Comparison of ENCODE assay signal across 8 cellular contexts in the genomic region with DNA sequence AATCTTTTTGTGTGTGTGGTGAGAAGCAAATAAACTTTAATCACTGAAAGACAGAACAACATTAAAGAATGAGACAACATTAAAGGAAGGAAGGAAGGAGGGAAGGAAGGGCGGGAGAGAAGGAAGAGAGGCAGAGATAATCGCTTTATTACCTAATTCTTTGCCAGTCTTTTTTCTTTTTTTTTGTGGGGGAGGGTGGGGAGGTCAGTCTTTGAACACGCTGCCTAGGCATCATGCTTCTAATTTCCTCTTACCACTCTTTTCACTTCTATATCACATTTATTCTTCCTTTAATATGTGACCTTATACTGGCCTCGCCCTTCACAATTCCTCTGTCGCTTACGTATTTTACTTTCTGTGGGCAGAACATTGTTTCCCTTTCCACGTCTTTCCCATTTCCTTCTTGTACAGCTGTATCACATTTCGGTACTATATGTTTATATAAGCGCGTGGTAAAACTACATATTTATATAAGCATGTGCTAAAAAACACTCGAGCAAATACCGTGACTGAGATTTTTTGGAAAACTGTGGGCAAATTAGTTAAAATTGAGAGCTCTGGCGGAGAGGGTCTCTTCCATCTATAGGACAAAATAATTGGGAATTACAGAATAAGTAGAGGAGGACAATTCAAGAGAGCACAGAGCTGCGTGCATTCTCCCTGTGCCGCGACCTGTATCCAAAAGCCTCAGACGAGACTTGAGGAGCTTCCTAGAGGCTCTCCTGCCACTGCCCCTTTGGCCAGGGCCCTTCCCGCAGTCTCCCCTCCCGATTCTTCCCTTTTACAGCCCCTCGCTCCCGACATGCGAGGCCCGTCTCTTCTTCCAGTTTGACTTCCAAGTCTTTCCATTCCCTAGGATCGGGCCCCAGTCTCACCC. TPM values are rescaled to one million over a fixed set of nuclear protein-coding genes. Genes with fewer than 3 reads are reported as not detected.
DNase-seq lines count a peak whose midpoint lies in the region; ATAC-seq and TF ChIP-seq lines count a peak whose summit lies in the region.

No MANE protein-coding gene starts in this region.

- TF ChIP-seq CTCF in parathyroid adenoma (IDR thresholded peaks at IDR 0.05), result no peak

- no peaks in the 10 kb centered on the region for H3K36me3 ChIP-seq in parathyroid adenoma (ENCODE audit: control insufficient read depth, insufficient read depth, low read length)

- peaks cover 10 to 16% (median 11%) of the 10 kb centered on the region in 3 donors for H3K4me1 Mint-ChIP-seq in T-cell

- peaks cover under 1% of the 10 kb centered on the region for H3K79me2 ChIP-seq in parathyroid adenoma

- H2AFZ ChIP-seq in parathyroid adenoma, result peak overlapping the region; percentile 95

- POLR2A ChIA-PET in T-cell (lab: Charles Lee), result no interaction called here

- H3K4me2 ChIP-seq in parathyroid adenoma (ENCODE audit: low read length), result peak overlapping the region; percentile 90

- CTCF ChIA-PET in T-cell (lab: Charles Lee), result no interaction called here

- peak; percentile 82 for DNase-seq in NCI-H82 (lab: John Stamatoyannopoulos, UW)
- no peak for DNase-seq in NCI-H82 treated with DMSO at 0.1 percent for 48 hours (lab: John Stamatoyannopoulos, UW; ENCODE audit: unreplicated experiment)
- DNase-seq in T-cell, result no peak
- DNase-seq in glomerular endothelial cell (ENCODE audit: extremely low read depth, low read depth, low spot score), result peak; percentile 10
- DNase-seq in midbrain (lab: John Stamatoyannopoulos, UW), result no peak
- no peak for DNase-seq in activated CD8-positive, alpha-beta memory T cell treated with anti-CD3 and anti-CD28 coated beads, Interleukin-2, amount 50 U/mL, for 4 hours

- no peaks in the 10 kb centered on the region for H3K9me3 ChIP-seq in parathyroid adenoma (ENCODE audit: control insufficient read depth, low read length)

- H3K4me3 Mint-ChIP-seq in T-cell, result peak overlapping the region; percentile 39 to 60 (median 48)

- no peaks in the 10 kb centered on the region for H3K9me3 Mint-ChIP-seq in T-cell

- H3K27ac ChIP-seq in parathyroid adenoma, result peak overlapping the region; percentile 54

- H3K4me1 ChIP-seq in parathyroid adenoma, result no peaks in the 10 kb centered on the region

- peaks cover 40 to 49% of the 10 kb centered on the region in 2 donors for H3K27me3 Mint-ChIP-seq in T-cell

- no peak for ATAC-seq in T-cell (replicated peaks in 1 of 4)
- no peak for ATAC-seq in HG02678 (IDR thresholded peaks at IDR 0.05; ENCODE audit: unreplicated experiment)

- H3K9ac ChIP-seq in parathyroid adenoma, result peak overlapping the region; percentile 37

- H3K27ac Mint-ChIP-seq in T-cell, result no peak overlapping the region

- H3K4me3 ChIP-seq in parathyroid adenoma (ENCODE audit: low read depth, low read length), result peak overlapping the region; percentile 66

- no peaks in the 10 kb centered on the region for H3K27me3 ChIP-seq in parathyroid adenoma (ENCODE audit: control insufficient read depth, insufficient read depth, low read length)

- H3K36me3 Mint-ChIP-seq in T-cell, result no peaks in the 10 kb centered on the region

RNA-seq across cellular contexts. Expression of a gene that starts 0.8 kb away (rescaled TPM):
- total RNA-seq in T-cell (under 1 TPM in 3 of 5 donors, not detected in 2; 0.03 TPM), glomerular endothelial cell (1.3 and 1.8 TPM in 2 replicates)

Comparison
In these comparisons a context has a peak if more than half of its experiments do, and no peak if none do; other contexts are left out.
1. DNase-seq: peak in NCI-H82 (single experiment) and glomerular endothelial cell (single experiment); none in NCI-H82 treated with DMSO at 0.1 percent for 48 hours (single experiment), T-cell (0 of 34), midbrain (single experiment) and activated CD8-positive, alpha-beta memory T cell treated with anti-CD3 and anti-CD28 coated beads, Interleukin-2, amount 50 U/mL, for 4 hours (single experiment).